Comparison of ENCODE assay signal across 8 cellular contexts in genomic region chr3:12995389-12996180, GRCh38.
DNase-seq lines count a peak whose midpoint lies in the region; ATAC-seq and TF ChIP-seq lines count a peak whose summit lies in the region.

No MANE protein-coding gene starts in this region.

- peak overlapping the region; percentile 98 for H3K4me3 Mint-ChIP-seq in activated CD4-positive, alpha-beta T cell treated with anti-CD3 and anti-CD28 coated beads, Interleukin-2, amount 10 ng/mL, durations not matched to agents 24 days and 14 days

- intact Hi-C loops in activated CD4-positive, alpha-beta T cell treated with anti-CD3 and anti-CD28 coated beads, Interleukin-2, amount 10 ng/mL, durations not matched to agents 24 days and 14 days (cut with micrococcal nuclease), result no loop called here

- no peak for ATAC-seq in activated naive CD4-positive, alpha-beta T cell treated with anti-CD3 and anti-CD28 coated beads, Interleukin-2, amount 50 U/mL, for 72 hours
- peak; percentile 14 for ATAC-seq in thoracic aorta (ENCODE audit: insufficient number of reproducible peaks, low FRiP score, low read depth)

- H3K36me3 Mint-ChIP-seq in activated CD4-positive, alpha-beta T cell treated with anti-CD3 and anti-CD28 coated beads, Interleukin-2, amount 10 ng/mL, durations not matched to agents 24 days and 14 days (ENCODE audit: low read depth), result peaks cover 30% of the 10 kb centered on the region
- no peaks in the 10 kb centered on the region for H3K36me3 Mint-ChIP-seq in activated naive CD4-positive, alpha-beta T cell treated with anti-CD3 and anti-CD28 coated beads, Interleukin-2, amount 50 U/mL, for 72 hours

- DNase-seq in activated CD4-positive, alpha-beta T cell treated with anti-CD3 and anti-CD28 coated beads, Interleukin-2, amount 10 ng/mL, durations not matched to agents 24 days and 14 days, result no peak
- no peak for DNase-seq in activated CD4-positive, alpha-beta T cell treated with anti-CD3 and anti-CD28 coated beads, Interleukin-2, amount 50 U/mL, for 4 hours
- no peak for DNase-seq in activated naive CD4-positive, alpha-beta T cell treated with anti-CD3 and anti-CD28 coated beads, Interleukin-2, amount 50 U/mL, for 72 hours (ENCODE audit: low spot score in 2 of 2)
- no peak for DNase-seq in thoracic aorta (ENCODE audit: low spot score)
- no peak for DNase-seq in D341Med (ENCODE audit: low spot score)
- DNase-seq in cerebellar nuclear complex (lab: John Stamatoyannopoulos, UW), result no peak
- DNase-seq in pons (ENCODE audit: low spot score), result no peak

- peak overlapping the region in 1 of 2 donors; percentile 39 for H3K27ac ChIP-seq in liver (ENCODE audit: low read depth in 1 of 2, low read length in 2 of 2)
- peak overlapping the region; percentile 77 to 87 for H3K27ac ChIP-seq in thoracic aorta

- H3K4me3 ChIP-seq in liver (ENCODE audit: low read depth in 1 of 3, low read length in 3 of 3) (no peak overlapping the region), thoracic aorta (peak overlapping the region; percentile 93)

- H3K4me1 Mint-ChIP-seq in activated CD4-positive, alpha-beta T cell treated with anti-CD3 and anti-CD28 coated beads, Interleukin-2, amount 10 ng/mL, durations not matched to agents 24 days and 14 days, result peaks cover 24% of the 10 kb centered on the region

- H3K27ac Mint-ChIP-seq in activated CD4-positive, alpha-beta T cell treated with anti-CD3 and anti-CD28 coated beads, Interleukin-2, amount 10 ng/mL, durations not matched to agents 24 days and 14 days, result peak overlapping the region; percentile 87
- H3K27ac Mint-ChIP-seq in activated naive CD4-positive, alpha-beta T cell treated with anti-CD3 and anti-CD28 coated beads, Interleukin-2, amount 50 U/mL, for 72 hours, result peak overlapping the region; percentile 89 to 90

- H3K36me3 ChIP-seq in liver (ENCODE audit: control insufficient read depth in 4 of 4, insufficient read depth in 3 of 4, low read depth in 1 of 4, low read length in 3 of 4), result peaks cover 0 to 2% (median 0%) of the 10 kb centered on the region in 4 donors
- no peaks in the 10 kb centered on the region for H3K36me3 ChIP-seq in thoracic aorta

- H3K9ac ChIP-seq in liver (ENCODE audit: low read depth in 1 of 2, low read length in 2 of 2), result no peak overlapping the region

- 65% methylated on average over 10 of the region's 10 CpGs for WGBS in liver

- no peaks in the 10 kb centered on the region for H3K9me3 ChIP-seq in liver (ENCODE audit: control insufficient read depth in 4 of 4, low read length in 3 of 4)
- H3K9me3 ChIP-seq in thoracic aorta, result no peaks in the 10 kb centered on the region

- H3K9me3 Mint-ChIP-seq in activated CD4-positive, alpha-beta T cell treated with anti-CD3 and anti-CD28 coated beads, Interleukin-2, amount 10 ng/mL, durations not matched to agents 24 days and 14 days, result no peaks in the 10 kb centered on the region
- H3K9me3 Mint-ChIP-seq in activated naive CD4-positive, alpha-beta T cell treated with anti-CD3 and anti-CD28 coated beads, Interleukin-2, amount 50 U/mL, for 72 hours, result no peaks in the 10 kb centered on the region

- TF ChIP-seq CTCF in liver (IDR thresholded peaks at IDR 0.05; ENCODE audit: low read depth, low read length, missing input control) (no peak), thoracic aorta (IDR thresholded peaks at IDR 0.05) (no peak)

- no peaks in the 10 kb centered on the region for H3K27me3 ChIP-seq in liver (ENCODE audit: control insufficient read depth in 4 of 4, insufficient read depth in 4 of 4, low read length in 3 of 4)
- H3K27me3 ChIP-seq in thoracic aorta (replicated peaks; ENCODE audit: insufficient read depth), result no peaks in the 10 kb centered on the region

- no peak for TF ChIP-seq RAD21 in liver (IDR thresholded peaks at IDR 0.05)

- H3K4me1 ChIP-seq in liver (ENCODE audit: control insufficient read depth in 4 of 4, insufficient read depth in 4 of 4, low read length in 3 of 4) (peaks cover 0 to 23% (median 15%) of the 10 kb centered on the region in 4 donors), thoracic aorta (ENCODE audit: control insufficient read depth in 1 of 2, low read depth in 2 of 2) (peaks cover 6 to 13% of the 10 kb centered on the region in 2 donors)

- H3K27me3 Mint-ChIP-seq in activated CD4-positive, alpha-beta T cell treated with anti-CD3 and anti-CD28 coated beads, Interleukin-2, amount 10 ng/mL, durations not matched to agents 24 days and 14 days, result no peaks in the 10 kb centered on the region

TF ChIP-seq in liver, 16 proteins besides CTCF, POLR2A, EP300 and RAD21:
- TF ChIP-seq HNF4A (conservative IDR thresholded peaks at IDR 0.05) (peak; percentile 27 to 48), SP1 (IDR thresholded peaks at IDR 0.05) (no peak)
